ENCODE assay signal across 31 cellular contexts in the genomic region with DNA sequence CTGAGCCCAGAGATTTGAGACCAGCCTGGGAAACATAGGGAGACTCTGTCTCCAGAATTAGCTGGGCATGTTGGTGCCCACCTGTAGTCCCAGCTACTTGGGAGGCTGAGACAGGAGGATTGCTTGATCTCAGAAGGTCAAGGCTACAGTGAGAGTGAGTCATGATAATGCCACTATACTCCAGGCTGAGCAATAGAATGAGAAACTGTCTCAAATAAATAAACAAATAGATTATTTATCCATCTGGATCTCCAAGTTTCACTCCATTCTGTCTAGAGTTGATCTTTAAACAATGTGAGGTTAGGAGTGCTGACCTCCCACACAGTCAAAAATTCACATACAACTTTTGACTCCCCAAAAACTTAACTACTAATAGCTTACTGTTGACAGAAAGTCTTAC.
"Had no signal": no experiment of that assay in that cellular context is flagged by ENCODE, and none has a peak within 500 bp of the region (broad histone marks: within the 10 kb centered on the region; RNA-seq: fewer than 3 reads in every experiment).

No MANE protein-coding gene starts in this region.

- H3K27me3 ChIP-seq: adrenal gland, body of pancreas, brain microvascular endothelial cell, breast epithelium had no signal

- DNase-seq: activated B cell treated with CpG ODN at 0.5 μM for 24 hours; activated CD4-positive, alpha-beta memory T cell treated with anti-CD3 and anti-CD28 coated beads for 36 hours; activated CD4-positive, alpha-beta T cell treated with anti-CD3 and anti-CD28 coated beads for 4 hours; activated CD4-positive, alpha-beta T cell treated with anti-CD3 and anti-CD28 coated beads, Interleukin-2, amount 10 ng/mL, durations not matched to agents 24 days and 14 days; activated CD4-positive, alpha-beta T cell treated with anti-CD3 and anti-CD28 coated beads, Interleukin-2, amount 50 U/mL, for 1 hour; activated CD4-positive, alpha-beta T cell treated with anti-CD3 and anti-CD28 coated beads, Interleukin-2, amount 50 U/mL, for 4 hours; activated CD4-positive, CD25-positive, alpha-beta regulatory T cell treated with anti-CD3 and anti-CD28 coated beads, Interleukin-2, amount 50 U/mL, for 72 hours; activated CD8-positive, alpha-beta memory T cell treated with anti-CD3 and anti-CD28 coated beads, Interleukin-2, amount 50 U/mL, for 4 hours; activated CD8-positive, alpha-beta T cell treated with anti-CD3 and anti-CD28 coated beads for 36 hours; activated effector memory CD4-positive, alpha-beta T cell treated with anti-CD3 and anti-CD28 coated beads, Interleukin-2, amount 50 U/mL, for 16 hours; activated gamma-delta T cell treated with Interleukin-2 at 50 U/mL for 16 hours; activated naive CD4-positive, alpha-beta T cell; activated naive CD4-positive, alpha-beta T cell treated with anti-CD3 and anti-CD28 coated beads for 36 hours; activated naive CD4-positive, alpha-beta T cell treated with anti-CD3 and anti-CD28 coated beads, Interleukin-2, amount 50 U/mL, for 16 hours; activated naive CD8-positive, alpha-beta T cell treated with anti-CD3 and anti-CD28 coated beads for 36 hours; activated T-cell treated with anti-CD3 and anti-CD28 coated beads for 4 hours; activated T-cell treated with anti-CD3 and anti-CD28 coated beads, Interleukin-2, amount 50 U/mL, for 1 hour; activated T-cell treated with anti-CD3 and anti-CD28 coated beads, Interleukin-2, amount 50 U/mL, for 4 hours; activated T-cell treated with anti-CD3 and anti-CD28 coated beads, Interleukin-2, amount 50 U/mL, for 72 hours; adrenal gland; amniotic stem cell; aorta; body of pancreas; brain microvascular endothelial cell; central memory CD4-positive, alpha-beta T cell; T-helper 2 cell; T-helper 9 cell had no signal

- H3K9me3 ChIP-seq: adrenal gland, body of pancreas, breast epithelium had no signal

- H3K4me1 ChIP-seq: body of pancreas, breast epithelium had no signal

- H3K36me3 ChIP-seq: adrenal gland, brain microvascular endothelial cell, breast epithelium had no signal

- H3K4me3 ChIP-seq: adrenal gland, body of pancreas, breast epithelium had no signal

- ATAC-seq: activated CD8-positive, alpha-beta T cell treated with anti-CD3 and anti-CD28 coated beads for 36 hours; activated naive CD4-positive, alpha-beta T cell treated with anti-CD3 and anti-CD28 coated beads, Interleukin-2, amount 50 U/mL, for 72 hours; activated T-cell treated with anti-CD3 and anti-CD28 coated beads, Interleukin-2, amount 50 U/mL, for 4 hours; activated T-cell treated with anti-CD3 and anti-CD28 coated beads, Interleukin-2, amount 50 U/mL, for 72 hours; activated T-helper 17 cell treated with anti-CD3 and anti-CD28 coated beads, Interleukin-2, amount 50 U/mL, for 72 hours; body of pancreas had no signal

- H3K27ac ChIP-seq: adrenal gland, body of pancreas, brain microvascular endothelial cell, breast epithelium, VCaP had no signal
